ENCODE assay signal across 8 cellular contexts in the genomic region with DNA sequence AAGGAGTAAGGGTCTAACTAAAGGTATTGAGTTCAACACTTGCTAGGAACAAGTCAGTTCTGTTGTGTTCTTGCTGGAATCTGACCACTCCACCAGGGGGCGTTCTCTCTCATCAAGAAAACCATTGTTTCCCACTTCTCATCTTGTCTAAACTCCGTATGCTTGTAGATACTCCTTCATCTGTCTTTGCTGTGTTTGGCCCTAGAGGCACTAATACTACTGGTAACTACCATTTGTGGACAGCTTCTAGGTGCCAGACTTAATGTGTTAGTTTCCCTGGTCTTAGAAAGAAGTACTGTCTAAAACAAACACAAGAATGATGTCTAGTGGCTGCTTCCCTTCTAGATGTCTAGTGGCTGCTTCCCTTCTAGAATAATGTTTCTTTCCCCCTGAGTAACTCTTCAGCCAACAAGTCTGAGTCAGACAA. TPM values are rescaled to one million over a fixed set of nuclear protein-coding genes. Genes with fewer than 3 reads are reported as not detected.
DNase-seq lines count a peak whose midpoint lies in the region; ATAC-seq and TF ChIP-seq lines count a peak whose summit lies in the region.

No MANE protein-coding gene starts in this region.

- H3K4me2 ChIP-seq in parathyroid adenoma (ENCODE audit: low read length) = no peak overlapping the region

- TF ChIP-seq POLR2A in transverse colon (IDR thresholded peaks at IDR 0.05) = no peak

- H3K27ac Mint-ChIP-seq in activated naive CD4-positive, alpha-beta T cell treated with anti-CD3 and anti-CD28 coated beads for 36 hours = no peak overlapping the region

- no peaks in the 10 kb centered on the region for H3K36me3 ChIP-seq in parathyroid adenoma (ENCODE audit: control insufficient read depth, insufficient read depth, low read length)
- peaks cover 0 to 7% (median 0%) of the 10 kb centered on the region in 4 donors for H3K36me3 ChIP-seq in transverse colon

- H3K27ac ChIP-seq in parathyroid adenoma (no peak overlapping the region), transverse colon (no peak overlapping the region)

- H3K4me3 ChIP-seq in parathyroid adenoma (ENCODE audit: low read depth, low read length) (peak overlapping the region; percentile 23), transverse colon (no peak overlapping the region)

- peaks cover 18% of the 10 kb centered on the region for H3K9me3 Mint-ChIP-seq in activated naive CD4-positive, alpha-beta T cell treated with anti-CD3 and anti-CD28 coated beads for 36 hours

- CTCF ChIA-PET in activated naive CD4-positive, alpha-beta T cell treated with anti-CD3 and anti-CD28 coated beads for 36 hours (lab: Charles Lee) = interaction anchor here (0.8 to 8.6 kb wide), 14 partner anchors 9 to 163 kb away, joined by 3 to 156 read pairs (median 4); no protein-coding TSS in a partner anchor

- 10 to 27% methylated on average over 2 of the region's 2 CpGs for WGBS in transverse colon (ENCODE audit: low coverage in 1 of 2), 2 donors

- H3K27me3 ChIP-seq in parathyroid adenoma (ENCODE audit: control insufficient read depth, insufficient read depth, low read length) (no peaks in the 10 kb centered on the region), transverse colon (no peaks in the 10 kb centered on the region)

- no peak overlapping the region for H3K9ac ChIP-seq in parathyroid adenoma

- intact Hi-C loops in activated naive CD4-positive, alpha-beta T cell treated with anti-CD3 and anti-CD28 coated beads for 36 hours (cut with micrococcal nuclease) = loop anchor here (1.0 to 5.0 kb wide), 2 partner anchors 148 to 537 kb away; no protein-coding TSS in a partner anchor
- intact Hi-C loops in transverse colon (cut with DNase I; ENCODE audit: low total_unique reads) = loop anchor here (2.0 kb wide), 1 partner anchor 147 kb away; no protein-coding TSS in a partner anchor

- H3K27me3 Mint-ChIP-seq in activated naive CD4-positive, alpha-beta T cell treated with anti-CD3 and anti-CD28 coated beads for 36 hours (ENCODE audit: low read depth) = no peaks in the 10 kb centered on the region

- H3K4me1 ChIP-seq in parathyroid adenoma = peaks cover 3% of the 10 kb centered on the region
- H3K4me1 ChIP-seq in transverse colon = no peaks in the 10 kb centered on the region

- no peaks in the 10 kb centered on the region for H3K9me3 ChIP-seq in parathyroid adenoma (ENCODE audit: control insufficient read depth, low read length)
- H3K9me3 ChIP-seq in transverse colon = peaks cover 3 to 13% of the 10 kb centered on the region in 2 donors

- H3K79me2 ChIP-seq in parathyroid adenoma = peaks cover 4% of the 10 kb centered on the region

- peaks cover 6% of the 10 kb centered on the region for H3K36me3 Mint-ChIP-seq in activated naive CD4-positive, alpha-beta T cell treated with anti-CD3 and anti-CD28 coated beads for 36 hours (ENCODE audit: low read depth)

- DNase-seq in GM10266 (ENCODE audit: extremely low spot score) (peak; percentile 51), MV-4-11 (lab: John Stamatoyannopoulos, UW) (peak; percentile 65), SK-N-DZ (ENCODE audit: low spot score) (peak; percentile 67), globus pallidus (ENCODE audit: low spot score) (peak; percentile 87), transverse colon (peak; percentile 80)
- peak; percentile 86 for DNase-seq in activated naive CD4-positive, alpha-beta T cell treated with anti-CD3 and anti-CD28 coated beads for 36 hours

- peak overlapping the region; percentile 74 for H2AFZ ChIP-seq in parathyroid adenoma

- TF ChIP-seq EP300 in transverse colon (IDR thresholded peaks at IDR 0.05; ENCODE audit: low read depth) = no peak

- H3K4me3 Mint-ChIP-seq in activated naive CD4-positive, alpha-beta T cell treated with anti-CD3 and anti-CD28 coated beads for 36 hours = no peak overlapping the region

- H3K4me1 Mint-ChIP-seq in activated naive CD4-positive, alpha-beta T cell treated with anti-CD3 and anti-CD28 coated beads for 36 hours (ENCODE audit: low read depth) = no peaks in the 10 kb centered on the region

- peak; percentile 77 for TF ChIP-seq CTCF in GM10266 (IDR thresholded peaks at IDR 0.05; ENCODE audit: control insufficient read depth, insufficient read depth, low read depth, missing control alignments)
- peak; percentile 72 for TF ChIP-seq CTCF in parathyroid adenoma (IDR thresholded peaks at IDR 0.05)
- TF ChIP-seq CTCF in transverse colon (IDR thresholded peaks at IDR 0.05) = peak; percentile 79 to 86 (median 83)

- ATAC-seq in GM18873 (IDR thresholded peaks at IDR 0.05; ENCODE audit: low FRiP score, unreplicated experiment) = no peak

- in situ Hi-C loops in transverse colon (cut with MboI; ENCODE audit: low pct_ligation_motif_present in 1 of 4, low pct_unique_long_range_greater_than_20kb in 1 of 4, low sequenced_read_pairs in 3 of 4) = loop anchor here in 2 of 4 donors (5.0 to 10.0 kb wide), 2 partner anchors 147 to 149 kb away; no protein-coding TSS in a partner anchor

RNA-seq across cellular contexts. Expression of a gene that starts 18.7 kb away (rescaled TPM):
- polyA plus RNA-seq in SK-N-DZ (2014; cell fraction: cytosol; rRNA removed) = 12.6 and 15.4 TPM in 2 replicates
- polyA plus RNA-seq in SK-N-DZ (2014; cell fraction: nucleus; rRNA removed) = 26.7 and 35.5 TPM in 2 replicates
- 1 to 10 TPM; 2.6 TPM for total RNA-seq in activated naive CD4-positive, alpha-beta T cell treated with anti-CD3 and anti-CD28 coated beads for 36 hours
- total RNA-seq in transverse colon = 10 to 100 TPM; 11.2 to 25.1 (median 16.0) TPM
